Comparison of ENCODE assay signal across 19 cellular contexts in genomic region chr15:28116521-28117488, GRCh38. TPM values are rescaled to one million over a fixed set of nuclear protein-coding genes. Genes with fewer than 3 reads are reported as not detected.
"Had no signal": no experiment of that assay in that cellular context is flagged by ENCODE, and none has a peak within 500 bp of the region (broad histone marks: within the 10 kb centered on the region; RNA-seq: fewer than 3 reads in every experiment).

No MANE protein-coding gene starts in this region.

- DNase-seq: activated CD4-positive, alpha-beta T cell treated with anti-CD3 and anti-CD28 coated beads, Interleukin-2, amount 10 ng/mL, durations not matched to agents 7 days and 5 days; activated CD8-positive, alpha-beta memory T cell treated with anti-CD3 and anti-CD28 coated beads, Interleukin-2, amount 50 U/mL, for 4 hours; activated gamma-delta T cell; activated T-cell treated with anti-CD3 and anti-CD28 coated beads, Interleukin-2, amount 50 U/mL, for 72 hours; effector CD8-positive, alpha-beta T cell; heart right ventricle; nucleus accumbens; stimulated activated naive CD8-positive, alpha-beta T cell treated with anti-CD3 and anti-CD28 coated beads, Interleukin-15, amount 100 ng/mL, for 72 hours; trophoblast cell had no signal

- H3K27me3 ChIP-seq: esophagus muscularis mucosa, gastroesophageal sphincter, heart right ventricle, right atrium auricular region, suprapubic skin had no signal

- H3K4me1 ChIP-seq: esophagus muscularis mucosa, gastroesophageal sphincter, heart right ventricle, prostate gland, right atrium auricular region, suprapubic skin had no signal

- H3K27me3 Mint-ChIP-seq: activated CD4-positive, alpha-beta T cell treated with anti-CD3 and anti-CD28 coated beads, Interleukin-2, amount 10 ng/mL, durations not matched to agents 7 days and 5 days; activated naive CD8-positive, alpha-beta T cell; dendritic cell treated with granulocyte-macrophage colony-stimulating factor and Interleukin-4, amounts not matched to agents 40 ng/mL and 50 ng/mL, for 4 days; natural killer cell treated with Interleukin-12 subunit alpha and Interleukin-12 subunit beta and Interleukin-15 and Interleukin-18, amount 100 ng/mL, for 72 hours; stimulated activated naive CD8-positive, alpha-beta T cell treated with anti-CD3 and anti-CD28 coated beads, Interleukin-15, amount 100 ng/mL, for 72 hours had no signal

- H3K27ac Mint-ChIP-seq: activated CD4-positive, alpha-beta T cell treated with anti-CD3 and anti-CD28 coated beads, Interleukin-2, amount 10 ng/mL, durations not matched to agents 7 days and 5 days; activated naive CD8-positive, alpha-beta T cell; activated T-cell treated with anti-CD3 and anti-CD28 coated beads, Interleukin-2, amount 50 U/mL, for 72 hours; dendritic cell treated with granulocyte-macrophage colony-stimulating factor and Interleukin-4, amounts not matched to agents 40 ng/mL and 50 ng/mL, for 4 days; mesothelial cell of epicardium; natural killer cell treated with Interleukin-12 subunit alpha and Interleukin-12 subunit beta and Interleukin-15 and Interleukin-18, amount 100 ng/mL, for 72 hours had no signal

- H3K9me3 ChIP-seq: esophagus muscularis mucosa, gastroesophageal sphincter, heart right ventricle, prostate gland, right atrium auricular region, suprapubic skin had no signal

- H3K4me3 Mint-ChIP-seq: activated CD4-positive, alpha-beta T cell treated with anti-CD3 and anti-CD28 coated beads, Interleukin-2, amount 10 ng/mL, durations not matched to agents 7 days and 5 days; activated naive CD8-positive, alpha-beta T cell; activated T-cell treated with anti-CD3 and anti-CD28 coated beads, Interleukin-2, amount 50 U/mL, for 72 hours; dendritic cell treated with granulocyte-macrophage colony-stimulating factor and Interleukin-4, amounts not matched to agents 40 ng/mL and 50 ng/mL, for 4 days; mesothelial cell of epicardium; natural killer cell treated with Interleukin-12 subunit alpha and Interleukin-12 subunit beta and Interleukin-15 and Interleukin-18, amount 100 ng/mL, for 72 hours; stimulated activated naive CD8-positive, alpha-beta T cell treated with anti-CD3 and anti-CD28 coated beads, Interleukin-15, amount 100 ng/mL, for 72 hours had no signal

- H3K9me3 Mint-ChIP-seq: activated CD4-positive, alpha-beta T cell treated with anti-CD3 and anti-CD28 coated beads, Interleukin-2, amount 10 ng/mL, durations not matched to agents 7 days and 5 days; activated T-cell treated with anti-CD3 and anti-CD28 coated beads, Interleukin-2, amount 50 U/mL, for 72 hours; dendritic cell treated with granulocyte-macrophage colony-stimulating factor and Interleukin-4, amounts not matched to agents 40 ng/mL and 50 ng/mL, for 4 days; mesothelial cell of epicardium; natural killer cell treated with Interleukin-12 subunit alpha and Interleukin-12 subunit beta and Interleukin-15 and Interleukin-18, amount 100 ng/mL, for 72 hours; stimulated activated naive CD8-positive, alpha-beta T cell treated with anti-CD3 and anti-CD28 coated beads, Interleukin-15, amount 100 ng/mL, for 72 hours had no signal

- H3K27ac ChIP-seq: esophagus muscularis mucosa, gastroesophageal sphincter, heart right ventricle, prostate gland, right atrium auricular region, suprapubic skin had no signal

- H3K4me1 Mint-ChIP-seq: mesothelial cell of epicardium; stimulated activated naive CD8-positive, alpha-beta T cell treated with anti-CD3 and anti-CD28 coated beads, Interleukin-15, amount 100 ng/mL, for 72 hours had no signal

- ATAC-seq: activated T-cell treated with anti-CD3 and anti-CD28 coated beads, Interleukin-2, amount 50 U/mL, for 72 hours; gastroesophageal sphincter; natural killer cell treated with Interleukin-12 subunit alpha and Interleukin-12 subunit beta and Interleukin-15 and Interleukin-18, amount 100 ng/mL, for 72 hours; stimulated activated naive CD8-positive, alpha-beta T cell treated with anti-CD3 and anti-CD28 coated beads, Interleukin-15, amount 100 ng/mL, for 72 hours had no signal

RNA-seq across cellular contexts. Expression of gene OCA2, which starts 17.7 kb away (rescaled TPM):
- total RNA-seq: activated CD4-positive, alpha-beta T cell treated with anti-CD3 and anti-CD28 coated beads, Interleukin-2, amount 10 ng/mL, durations not matched to agents 7 days and 5 days; endothelial cell of umbilical vein; natural killer cell treated with Interleukin-12 subunit alpha and Interleukin-12 subunit beta and Interleukin-15 and Interleukin-18, amount 100 ng/mL, for 72 hours had no signal
- polyA plus RNA-seq: endothelial cell of umbilical vein had no signal
